ENCODE assay signal across 22 cellular contexts in genomic region chr5:16870878-16871277, GRCh38.
DNase-seq lines count a peak whose midpoint lies in the region; ATAC-seq and TF ChIP-seq lines count a peak whose summit lies in the region.
"Had no signal": no experiment of that assay in that cellular context is flagged by ENCODE, and none has a peak within 500 bp of the region (broad histone marks: within the 10 kb centered on the region; RNA-seq: fewer than 3 reads in every experiment).

No MANE protein-coding gene starts in this region.

- no peak for TF ChIP-seq CTCF in Caco-2 (IDR thresholded peaks at IDR 0.05; ENCODE audit: insufficient read depth in 1 of 2, low read depth in 1 of 2, low read length in 1 of 2, severe bottlenecking in 1 of 2, unreplicated experiment in 1 of 2)
- peak; percentile 9 for TF ChIP-seq CTCF in RWPE2 (IDR thresholded peaks at IDR 0.05; ENCODE audit: poor library complexity, severe bottlenecking)
- no peak for TF ChIP-seq CTCF in stomach (IDR thresholded peaks at IDR 0.05)

- H3K36me3 ChIP-seq in Caco-2 (ENCODE audit: control insufficient read depth, insufficient read depth, low read length) (peaks cover 3% of the 10 kb centered on the region), RWPE2 (ENCODE audit: low read depth) (peaks cover 25% of the 10 kb centered on the region), stomach (peaks cover 6 to 21% (median 16%) of the 10 kb centered on the region in 4 donors)

- peaks cover 90% of the 10 kb centered on the region for H3K36me3 Mint-ChIP-seq in Caco-2 (ENCODE audit: insufficient read depth, unreplicated experiment)
- peaks cover 4% of the 10 kb centered on the region for H3K36me3 Mint-ChIP-seq in stimulated activated memory B cell treated with anti-CD40 and anti-IgM and Interleukin-4, amounts not matched to agents 10 μg/mL and 1 μg/mL and 100 μg/mL, for 72 hours
- H3K36me3 Mint-ChIP-seq: activated CD4-positive, alpha-beta memory T cell treated with anti-CD3 and anti-CD28 coated beads for 36 hours; activated naive CD4-positive, alpha-beta T cell treated with anti-CD3 and anti-CD28 coated beads, Interleukin-2, amount 10 ng/mL, durations not matched to agents 7 days and 5 days; CD4-positive, alpha-beta memory T cell; memory B cell; natural killer cell had no signal

- no TSS peak for BruUV-seq in Caco-2 (replicated peaks; lab: Mats Ljungman, UMichigan)

- peaks cover 26% of the 10 kb centered on the region for H3K9me3 Mint-ChIP-seq in Caco-2 (ENCODE audit: unreplicated experiment)
- H3K9me3 Mint-ChIP-seq in stimulated activated memory B cell treated with anti-CD40 and anti-IgM and Interleukin-4, amounts not matched to agents 10 μg/mL and 1 μg/mL and 100 μg/mL, for 72 hours: peaks cover 17% of the 10 kb centered on the region

- H3K27me3 ChIP-seq in Caco-2 (replicated peaks; ENCODE audit: control insufficient read depth, insufficient read depth, low read length) (no peaks in the 10 kb centered on the region), RWPE2 (ENCODE audit: insufficient read depth, poor library complexity, severe bottlenecking) (no peaks in the 10 kb centered on the region), stomach (no peaks in the 10 kb centered on the region)
- H3K27me3 ChIP-seq: SJCRH30 had no signal

- no peak for TF ChIP-seq POLR2A in stomach (IDR thresholded peaks at IDR 0.05)

- WGBS in stomach, 5 donors: 60 to 81% (median 64%) methylated on average over 1 of the region's 1 CpG

- peak overlapping the region; percentile 53 for H3K27ac ChIP-seq in RWPE2 (ENCODE audit: poor library complexity, severe bottlenecking)
- H3K27ac ChIP-seq in stomach: peak overlapping the region in 4 of 5 donors; percentile 20 to 82 (median 56)
- H3K27ac ChIP-seq: SJCRH30 had no signal

- no peaks in the 10 kb centered on the region for H3K27me3 Mint-ChIP-seq in Caco-2 (ENCODE audit: insufficient read depth, unreplicated experiment)
- H3K27me3 Mint-ChIP-seq in stimulated activated memory B cell treated with anti-CD40 and anti-IgM and Interleukin-4, amounts not matched to agents 10 μg/mL and 1 μg/mL and 100 μg/mL, for 72 hours: no peaks in the 10 kb centered on the region
- H3K27me3 Mint-ChIP-seq: activated naive CD4-positive, alpha-beta T cell treated with anti-CD3 and anti-CD28 coated beads, Interleukin-2, amount 10 ng/mL, durations not matched to agents 7 days and 5 days; CD4-positive, alpha-beta memory T cell; memory B cell had no signal

- intact Hi-C loops in Caco-2 (cut with micrococcal nuclease; ENCODE audit: unreplicated experiment): no loop called here
- intact Hi-C loops in stomach (cut with DNase I; ENCODE audit: low total_unique reads): no loop called here

- no peak for TF ChIP-seq EP300 in stomach (IDR thresholded peaks at IDR 0.05)

- H3K27ac Mint-ChIP-seq in Caco-2 (ENCODE audit: unreplicated experiment): peak overlapping the region; percentile 34
- no peak overlapping the region for H3K27ac Mint-ChIP-seq in stimulated activated memory B cell treated with anti-CD40 and anti-IgM and Interleukin-4, amounts not matched to agents 10 μg/mL and 1 μg/mL and 100 μg/mL, for 72 hours
- H3K27ac Mint-ChIP-seq: activated CD4-positive, alpha-beta memory T cell treated with anti-CD3 and anti-CD28 coated beads for 36 hours; activated naive CD4-positive, alpha-beta T cell treated with anti-CD3 and anti-CD28 coated beads, Interleukin-2, amount 10 ng/mL, durations not matched to agents 7 days and 5 days; endodermal cell; memory B cell; natural killer cell; WTC11 had no signal

- no peak overlapping the region for H3K4me3 ChIP-seq in Caco-2 (ENCODE audit: low read depth, low read length)
- H3K4me3 ChIP-seq in RWPE2 (ENCODE audit: severe bottlenecking): no peak overlapping the region
- H3K4me3 ChIP-seq in stomach: no peak overlapping the region
- H3K4me3 ChIP-seq: SJCRH30, skin epidermis had no signal

- CTCF ChIA-PET in Caco-2 (lab: Charles Lee): no interaction called here

- H3K9me3 ChIP-seq in Caco-2 (peaks cover 14% of the 10 kb centered on the region; the same call in 1 of the 2 replicates), RWPE2 (ENCODE audit: severe bottlenecking) (no peaks in the 10 kb centered on the region), stomach (peaks cover 0 to 10% (median 0%) of the 10 kb centered on the region in 4 donors)
- H3K9me3 ChIP-seq: SJCRH30 had no signal

- ATAC-seq in RWPE2 (ENCODE audit: low read depth) (0 out of 3 replicates have a peak, but pooled peaks have one; percentile 22), GM21576 (IDR thresholded peaks at IDR 0.05; ENCODE audit: unreplicated experiment) (no peak)
- no peak for ATAC-seq in stimulated activated memory B cell treated with anti-CD40 and anti-IgM and Interleukin-4, amounts not matched to agents 10 μg/mL and 1 μg/mL and 100 μg/mL, for 72 hours
- ATAC-seq: natural killer cell, WTC11 had no signal

- peaks cover 15% of the 10 kb centered on the region for H3K4me1 ChIP-seq in Caco-2
- H3K4me1 ChIP-seq in RWPE2 (ENCODE audit: insufficient read depth, poor library complexity, severe bottlenecking): peaks cover 22% of the 10 kb centered on the region
- H3K4me1 ChIP-seq in stomach: peaks cover 14 to 38% (median 24%) of the 10 kb centered on the region in 4 donors

- DNase-seq in Caco-2 (no peak), RWPE2 (ENCODE audit: low spot score) (no peak), fibroblast of gingiva (ENCODE audit: low read depth) (peak; percentile 44), stomach (no peak), SIG-M5 (lab: John Stamatoyannopoulos, UW) (no peak)
- DNase-seq in activated CD8-positive, alpha-beta memory T cell treated with anti-CD3 and anti-CD28 coated beads, Interleukin-2, amount 50 U/mL, for 48 hours: no peak
- DNase-seq: activated CD4-positive, alpha-beta memory T cell treated with anti-CD3 and anti-CD28 coated beads for 36 hours; activated naive CD4-positive, alpha-beta T cell treated with anti-CD3 and anti-CD28 coated beads, Interleukin-2, amount 10 ng/mL, durations not matched to agents 7 days and 5 days; activated T-cell treated with anti-CD3 and anti-CD28 coated beads, Interleukin-2, amount 50 U/mL, for 1 hour; aorta; CD4-positive, alpha-beta memory T cell; DMS79 treated with DMSO at 0.1 percent for 48 hours; endodermal cell; natural killer cell; NCI-H1417; NCI-H526 treated with DMSO at 0.1 percent for 48 hours; SJCRH30 had no signal

- no peak overlapping the region for H3K4me3 Mint-ChIP-seq in Caco-2 (ENCODE audit: unreplicated experiment)
- H3K4me3 Mint-ChIP-seq in stimulated activated memory B cell treated with anti-CD40 and anti-IgM and Interleukin-4, amounts not matched to agents 10 μg/mL and 1 μg/mL and 100 μg/mL, for 72 hours: no peak overlapping the region
- H3K4me3 Mint-ChIP-seq: activated CD4-positive, alpha-beta memory T cell treated with anti-CD3 and anti-CD28 coated beads for 36 hours; activated naive CD4-positive, alpha-beta T cell treated with anti-CD3 and anti-CD28 coated beads, Interleukin-2, amount 10 ng/mL, durations not matched to agents 7 days and 5 days; CD4-positive, alpha-beta memory T cell; endodermal cell; memory B cell; natural killer cell; WTC11 had no signal

- POLR2A ChIA-PET in Caco-2 (lab: Charles Lee): no interaction called here

- H3K4me1 Mint-ChIP-seq in Caco-2 (ENCODE audit: low read depth, unreplicated experiment): peaks cover 22% of the 10 kb centered on the region
- no peaks in the 10 kb centered on the region for H3K4me1 Mint-ChIP-seq in stimulated activated memory B cell treated with anti-CD40 and anti-IgM and Interleukin-4, amounts not matched to agents 10 μg/mL and 1 μg/mL and 100 μg/mL, for 72 hours
- H3K4me1 Mint-ChIP-seq: activated naive CD4-positive, alpha-beta T cell treated with anti-CD3 and anti-CD28 coated beads, Interleukin-2, amount 10 ng/mL, durations not matched to agents 7 days and 5 days; CD4-positive, alpha-beta memory T cell; memory B cell; natural killer cell had no signal
